Comparison of ENCODE assay signal across 1 cellular context in genomic region chr2:197434541-197435513, GRCh38.
TF ChIP-seq lines count a peak whose summit lies in the region.

SF3B1 (minus strand) TSS chr2:197435028; CDS start chr2:197434999, 29 bp downstream.

TF ChIP-seq in HCT116, 20 proteins besides CTCF, POLR2A, EP300 and RAD21 (continued from another document):
- TF ChIP-seq ZBTB33 (IDR thresholded peaks at IDR 0.05; ENCODE audit: extremely low read depth, insufficient replicate concordance, low read length) (no peak), ZNF274 (IDR thresholded peaks at IDR 0.05; ENCODE audit: low read depth, low read length) (no peak), TCF7L2 (IDR thresholded peaks at IDR 0.05; ENCODE audit: borderline replicate concordance, extremely low read depth, insufficient read depth, insufficient read length) (no peak), ZFX (IDR thresholded peaks at IDR 0.05) (peak; percentile 61), EGR1 (IDR thresholded peaks at IDR 0.05; ENCODE audit: low read depth) (peak; percentile 63), EZH2 (IDR thresholded peaks at IDR 0.05) (no peak)
